In genomic region chr15:82231233-82231632, GRCh38 we compare ENCODE assay signal across 20 cellular contexts. TPM values are rescaled to one million over a fixed set of nuclear protein-coding genes. Genes with fewer than 3 reads are reported as not detected.
"Had no signal": no experiment of that assay in that cellular context is flagged by ENCODE, and none has a peak within 500 bp of the region (broad histone marks: within the 10 kb centered on the region; RNA-seq: fewer than 3 reads in every experiment).

No MANE protein-coding gene starts in this region.

- H3K27me3 ChIP-seq: body of pancreas, left lung, suprapubic skin, vagina had no signal

- H3K4me3 Mint-ChIP-seq: activated naive CD8-positive, alpha-beta T cell; endodermal cell; mesothelial cell of epicardium; neural crest cell; stimulated activated naive CD8-positive, alpha-beta T cell treated with anti-CD3 and anti-CD28 coated beads, Interleukin-15, amount 100 ng/mL, for 72 hours had no signal

- H3K27ac ChIP-seq: body of pancreas, left lung, suprapubic skin, vagina had no signal

- ATAC-seq: body of pancreas; left lung; stimulated activated naive CD8-positive, alpha-beta T cell treated with anti-CD3 and anti-CD28 coated beads, Interleukin-15, amount 100 ng/mL, for 72 hours had no signal

- H3K27me3 Mint-ChIP-seq: activated naive CD8-positive, alpha-beta T cell; progenitor cell of endocrine pancreas; stimulated activated naive CD8-positive, alpha-beta T cell treated with anti-CD3 and anti-CD28 coated beads, Interleukin-15, amount 100 ng/mL, for 72 hours had no signal

- H3K9me3 ChIP-seq: body of pancreas, left lung, suprapubic skin, vagina had no signal

- H3K4me3 ChIP-seq: body of pancreas, left lung, suprapubic skin, vagina had no signal

- H3K4me1 ChIP-seq: body of pancreas, left lung, suprapubic skin, vagina had no signal

- H3K27ac Mint-ChIP-seq: activated naive CD8-positive, alpha-beta T cell; mesothelial cell of epicardium; stimulated activated naive CD8-positive, alpha-beta T cell treated with anti-CD3 and anti-CD28 coated beads, Interleukin-15, amount 100 ng/mL, for 72 hours had no signal

- H3K4me1 Mint-ChIP-seq: mesothelial cell of epicardium had no signal

- H3K9me3 Mint-ChIP-seq: endodermal cell; mesothelial cell of epicardium; neural crest cell; stimulated activated naive CD8-positive, alpha-beta T cell treated with anti-CD3 and anti-CD28 coated beads, Interleukin-15, amount 100 ng/mL, for 72 hours had no signal

- DNase-seq: activated CD4-positive, alpha-beta T cell treated with anti-CD3 and anti-CD28 coated beads for 48 hours; activated CD4-positive, CD25-positive, alpha-beta regulatory T cell; activated gamma-delta T cell; amygdala; body of pancreas; endodermal cell; foreskin melanocyte; glutamatergic neuron; hypothalamus; islet precursor cell; left lung; stimulated activated naive CD8-positive, alpha-beta T cell treated with anti-CD3 and anti-CD28 coated beads, Interleukin-15, amount 100 ng/mL, for 72 hours; T1000; trophoblast cell had no signal

RNA-seq across cellular contexts. Expression of gene SAXO2, which starts 31.4 kb away (rescaled TPM):
- total RNA-seq: vagina had no signal
